In the genomic region with DNA sequence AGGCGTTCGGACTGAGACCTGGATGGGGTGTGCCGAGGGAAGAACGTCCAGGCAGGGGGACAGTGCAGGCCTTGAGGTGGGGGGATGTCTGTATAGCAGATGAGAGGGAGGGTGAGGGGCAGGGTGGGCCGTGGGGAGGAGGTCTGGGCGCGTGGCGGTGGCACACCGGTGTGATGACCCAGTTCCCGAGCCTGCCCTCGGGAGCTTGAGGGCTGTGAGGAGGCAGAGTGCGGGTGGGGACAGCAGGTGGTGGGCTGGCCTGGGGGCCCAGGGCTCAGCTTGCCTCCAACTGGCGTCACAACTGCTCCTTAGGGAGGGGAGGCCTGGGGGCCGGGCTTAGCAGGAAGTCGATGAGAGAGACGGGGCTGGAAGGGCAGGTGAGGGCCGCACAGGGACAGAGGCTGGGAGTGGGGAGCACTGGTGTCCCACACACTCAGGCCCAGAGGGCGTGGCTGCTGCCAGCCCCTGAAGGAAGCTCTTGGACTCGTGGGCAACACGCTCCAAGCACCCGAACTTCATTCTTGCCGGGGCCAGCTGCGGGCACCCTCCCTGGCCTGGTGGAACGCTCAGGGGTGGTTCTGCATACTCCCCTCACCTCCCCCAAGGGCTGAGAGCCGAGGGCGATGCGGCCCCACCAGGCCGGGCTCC, we compare ENCODE assay signal across 12 cellular contexts. TPM values are rescaled to one million over a fixed set of nuclear protein-coding genes. Genes with fewer than 3 reads are reported as not detected.
A peak's percentile ranks its signal among the peaks of the same experiment; 100 is the strongest.
DNase-seq lines count a peak whose midpoint lies in the region; ATAC-seq, FAIRE-seq and TF ChIP-seq lines count a peak whose summit lies in the region.
"Had no signal": no experiment of that assay in that cellular context is flagged by ENCODE, and none has a peak within 500 bp of the region (broad histone marks: within the 10 kb centered on the region; RNA-seq: fewer than 3 reads in every experiment).

No MANE protein-coding gene starts in this region.

- ATAC-seq in right cardiac atrium = no peak
- no peak for ATAC-seq in gastrocnemius medialis
- no peak for ATAC-seq in HG03520 (IDR thresholded peaks at IDR 0.05; ENCODE audit: unreplicated experiment)
- ATAC-seq in HG02852 (IDR thresholded peaks at IDR 0.05; ENCODE audit: unreplicated experiment) = no peak

- FAIRE-seq in D721Med (lab: Jason Lieb, UNC) = no peak
- FAIRE-seq in GM19239 (lab: Jason Lieb, UNC) = no peak
- FAIRE-seq: G401.6 had no signal

- H3K27ac ChIP-seq in right cardiac atrium (ENCODE audit: low read length) (peak overlapping the region; percentile 27), gastrocnemius medialis (peak overlapping the region; percentile 49 to 77 (median 60))

- no peaks in the 10 kb centered on the region for H3K4me1 ChIP-seq in right cardiac atrium (ENCODE audit: control insufficient read depth, insufficient read depth, low read length)
- H3K4me1 ChIP-seq in gastrocnemius medialis = peaks cover 4 to 14% of the 10 kb centered on the region in 2 donors

- DNase-seq in D721Med (ENCODE audit: insufficient read length, low spot score) (peak; percentile 79), NCI-H524 treated with DMSO at 0.1 percent for 48 hours (lab: John Stamatoyannopoulos, UW) (peak; percentile 44), right cardiac atrium (no peak), gastrocnemius medialis (no peak), NCI-H774 (lab: John Stamatoyannopoulos, UW) (no peak), GM19239 (ENCODE audit: insufficient read length, low spot score) (no peak)
- DNase-seq: dermis blood vessel endothelial cell, mesendoderm had no signal

- no peaks in the 10 kb centered on the region for H3K27me3 ChIP-seq in right cardiac atrium (ENCODE audit: control insufficient read depth, insufficient read depth)
- H3K27me3 ChIP-seq in gastrocnemius medialis = peaks cover 56 to 89% (median 86%) of the 10 kb centered on the region in 3 donors

- TF ChIP-seq CTCF in D721Med (IDR thresholded peaks at IDR 0.05; ENCODE audit: insufficient read depth, missing control alignments) = no peak
- no peak for TF ChIP-seq CTCF in gastrocnemius medialis (IDR thresholded peaks at IDR 0.05 in 4 of 5, conservative IDR thresholded peaks at IDR 0.05 in 1 of 5)

- intact Hi-C loops in right cardiac atrium (cut with DNase I) = no loop called here
- intact Hi-C loops in gastrocnemius medialis (cut with DNase I; ENCODE audit: low total_unique reads) = no loop called here

- no peaks in the 10 kb centered on the region for H3K36me3 ChIP-seq in gastrocnemius medialis

- no peaks in the 10 kb centered on the region for H3K9me3 ChIP-seq in right cardiac atrium (ENCODE audit: control insufficient read depth, low read length)
- H3K9me3 ChIP-seq in gastrocnemius medialis = no peaks in the 10 kb centered on the region

- in situ Hi-C loops in gastrocnemius medialis (cut with MboI; ENCODE audit: low sequenced_read_pairs in 4 of 4) = no loop called here

- TF ChIP-seq POLR2A in gastrocnemius medialis (IDR thresholded peaks at IDR 0.05) = no peak

- no peak overlapping the region for H3K4me3 ChIP-seq in right cardiac atrium (ENCODE audit: low read length)
- no peak overlapping the region for H3K4me3 ChIP-seq in gastrocnemius medialis

- 56% methylated on average over 28 of the region's 28 CpGs for WGBS in right cardiac atrium

RNA-seq across cellular contexts. Expression of gene CACNA1H, which starts 6.5 kb away (rescaled TPM):
- total RNA-seq in right cardiac atrium (1 to 10 TPM; 4.2 to 7.8 (median 6.0) TPM), gastrocnemius medialis (10 to 100 TPM in 1 of 4 donors, 1 to 10 TPM in 3; 3.7 to 12.8 (median 4.5) TPM)
- polyA plus RNA-seq in right cardiac atrium = 7.5 TPM
- polyA plus RNA-seq: IgD-negative memory B cell had no signal

Comparison
In these comparisons a context has a peak if more than half of its experiments do, and no peak if none do; other contexts are left out.
1. DNase-seq: peak in D721Med (single experiment) and NCI-H524 treated with DMSO at 0.1 percent for 48 hours (single experiment); none in right cardiac atrium (0 of 3), gastrocnemius medialis (0 of 2), NCI-H774 (single experiment) and GM19239 (single experiment).